7 cellular contexts compared by ENCODE assay signal in the genomic region with DNA sequence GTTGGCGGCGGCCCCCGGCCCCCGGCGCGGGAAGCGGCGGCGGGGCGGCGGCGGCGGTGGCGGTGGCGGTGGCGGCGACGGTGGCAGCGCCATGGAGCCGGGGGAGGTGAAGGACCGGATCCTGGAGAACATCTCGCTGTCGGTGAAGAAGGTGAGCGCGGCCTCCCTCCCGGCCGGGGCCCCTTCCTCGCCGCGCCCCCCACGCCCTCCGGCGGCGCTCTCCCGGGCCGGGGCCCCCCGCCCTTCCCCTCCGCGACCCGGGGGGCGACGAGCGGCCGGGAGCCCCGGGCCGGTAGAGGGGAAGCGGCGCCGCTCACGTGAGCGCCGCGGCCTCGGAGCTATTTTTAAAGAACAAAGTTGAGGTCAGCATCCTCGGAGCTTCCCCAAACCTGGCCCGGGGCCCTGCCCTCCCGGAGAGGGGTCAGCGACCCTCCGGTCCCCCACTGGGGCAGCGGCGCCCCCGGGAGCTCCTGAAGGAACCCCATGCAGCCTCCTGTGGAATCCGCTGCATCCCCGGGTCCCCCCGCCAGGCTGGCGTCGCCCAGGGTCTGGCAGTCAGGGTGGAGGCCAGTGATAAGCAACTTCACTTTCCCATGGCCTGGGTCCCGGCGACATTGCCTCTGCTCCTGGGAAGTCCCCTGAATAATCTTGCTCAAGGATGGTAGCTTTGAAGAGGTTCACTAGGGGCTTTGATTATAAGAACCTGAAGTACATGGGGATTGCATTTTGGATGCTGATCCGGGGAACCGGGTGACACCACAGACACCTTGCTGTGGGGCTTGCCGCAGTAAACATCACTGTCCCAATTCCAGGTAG. TPM values are rescaled to one million over a fixed set of nuclear protein-coding genes. Genes with fewer than 3 reads are reported as not detected.
A peak's percentile ranks its signal among the peaks of the same experiment; 100 is the strongest.
DNase-seq lines count a peak whose midpoint lies in the region; ATAC-seq and TF ChIP-seq lines count a peak whose summit lies in the region.

No MANE protein-coding gene starts in this region.

- peak overlapping the region; percentile 97 for H3K4me3 ChIP-seq in GM12865 (ENCODE audit: low read depth, low read length)

- DNase-seq in GM12865 (ENCODE audit: low read depth) (peak; percentile 48), T-helper 9 cell (peak; percentile 21), cerebellar cortex (ENCODE audit: low spot score) (peak; percentile 65), left kidney (ENCODE audit: low read depth, low spot score) (peak; percentile 76), mesenteric fat pad (ENCODE audit: low spot score) (no peak)
- peak; percentile 58 for DNase-seq in stimulated activated CD8-positive, alpha-beta memory T cell treated with anti-CD3 and anti-CD28 coated beads, Interleukin-4, amount 100 ng/mL, for 48 hours

- no peak for TF ChIP-seq CTCF in GM12865 (IDR thresholded peaks at IDR 0.05; ENCODE audit: insufficient read depth, low read depth, low read length, missing control alignments)

- ATAC-seq in HG03139 (IDR thresholded peaks at IDR 0.05; ENCODE audit: unreplicated experiment), result peak; percentile 37

RNA-seq across cellular contexts. Expression of gene PLEKHM2, which starts 0.6 kb away (rescaled TPM):
- total RNA-seq in mesenteric fat pad, result 94.6 TPM

RNA-seq across cellular contexts. Expression of gene SLC25A34, which starts 51.4 kb away (rescaled TPM):
- 2.2 TPM for total RNA-seq in mesenteric fat pad

RNA-seq across cellular contexts. Expression of gene TMEM82, which starts 57.6 kb away (rescaled TPM):
- total RNA-seq in mesenteric fat pad, result not detected
